ENCODE assay signal across 11 cellular contexts in genomic region chr9:111937301-111937700, GRCh38. TPM values are rescaled to one million over a fixed set of nuclear protein-coding genes. Genes with fewer than 3 reads are reported as not detected.
A peak's percentile ranks its signal among the peaks of the same experiment; 100 is the strongest.
DNase-seq lines count a peak whose midpoint lies in the region; ATAC-seq and TF ChIP-seq lines count a peak whose summit lies in the region.
"Had no signal": no experiment of that assay in that cellular context is flagged by ENCODE, and none has a peak within 500 bp of the region (broad histone marks: within the 10 kb centered on the region; RNA-seq: fewer than 3 reads in every experiment).

No MANE protein-coding gene starts in this region.

- POLR2A ChIA-PET in GM10248 (lab: Yijun Ruan, JAX) = interaction anchor here (1.5 kb wide), 1 partner anchor 11 kb away, joined by 4 read pairs; no protein-coding TSS in a partner anchor

- H3K27me3 Mint-ChIP-seq in Calu3 (ENCODE audit: unreplicated experiment) = no peaks in the 10 kb centered on the region

- no peaks in the 10 kb centered on the region for H3K9me3 Mint-ChIP-seq in Calu3 (ENCODE audit: low read depth, unreplicated experiment)

- no peak for TF ChIP-seq CTCF in Calu3 (IDR thresholded peaks at IDR 0.05; ENCODE audit: unreplicated experiment)
- TF ChIP-seq CTCF in omental fat pad (IDR thresholded peaks at IDR 0.05) = no peak
- no peak for TF ChIP-seq CTCF in GM10248 (IDR thresholded peaks at IDR 0.05; ENCODE audit: control extremely low read depth, extremely low read depth, low read depth, missing control alignments)

- no peak for DNase-seq in Calu3
- peak; percentile 34 for DNase-seq in M059J (ENCODE audit: low read depth)
- DNase-seq in effector memory CD4-positive, alpha-beta T cell = no peak
- no peak for DNase-seq in omental fat pad (ENCODE audit: low spot score)
- DNase-seq in GM10248 (ENCODE audit: extremely low spot score) = no peak
- DNase-seq in NCI-H2107 (lab: John Stamatoyannopoulos, UW) = no peak
- DNase-seq in amygdala (lab: John Stamatoyannopoulos, UW) = no peak
- DNase-seq: GOT3, SHP77 treated with DMSO at 0.1 percent for 48 hours had no signal

- H3K4me3 Mint-ChIP-seq in Calu3 (ENCODE audit: low read depth, unreplicated experiment) = no peak overlapping the region

- CTCF ChIA-PET in Calu3 (lab: Charles Lee) (no interaction called here), GM10248 (lab: Yijun Ruan, JAX) (interaction anchor here (1.0 to 2.1 kb wide), 7 partner anchors 10 to 138 kb away, joined by 3 to 8 read pairs (median 5); no protein-coding TSS in a partner anchor)

- peaks cover 19% of the 10 kb centered on the region for H3K36me3 ChIP-seq in effector memory CD4-positive, alpha-beta T cell (ENCODE audit: control insufficient read depth, insufficient read depth, low read length)

- no peak overlapping the region for H3K4me3 ChIP-seq in effector memory CD4-positive, alpha-beta T cell (ENCODE audit: insufficient read depth, low read depth, low read length, poor library complexity, severe bottlenecking)
- H3K4me3 ChIP-seq: testis had no signal

- H3K36me3 Mint-ChIP-seq in Calu3 (ENCODE audit: insufficient read depth, unreplicated experiment) = peaks cover 50% of the 10 kb centered on the region

- ATAC-seq in omental fat pad (ENCODE audit: low FRiP score) (peak; percentile 26), HG03108 (IDR thresholded peaks at IDR 0.05; ENCODE audit: unreplicated experiment) (no peak)

- intact Hi-C loops in Calu3 (cut with micrococcal nuclease; ENCODE audit: unreplicated experiment) = no loop called here

- H3K4me1 ChIP-seq in effector memory CD4-positive, alpha-beta T cell (ENCODE audit: control insufficient read depth, insufficient read depth, low read length, poor library complexity, severe bottlenecking) = peaks cover 19% of the 10 kb centered on the region

- H3K27me3 ChIP-seq in effector memory CD4-positive, alpha-beta T cell (replicated peaks; ENCODE audit: control insufficient read depth, insufficient read depth, low read length, poor library complexity, severe bottlenecking) = no peaks in the 10 kb centered on the region
- H3K27me3 ChIP-seq: testis had no signal

- BruUV-seq in Calu3 (replicated peaks; lab: Mats Ljungman, UMichigan) = no TSS peak

- H3K4me1 Mint-ChIP-seq in Calu3 (ENCODE audit: low read depth, unreplicated experiment) = peaks cover 24% of the 10 kb centered on the region

- H3K27ac ChIP-seq in effector memory CD4-positive, alpha-beta T cell (ENCODE audit: insufficient read depth, low read length, poor library complexity, severe bottlenecking) = peak overlapping the region; percentile 58

- H3K27ac Mint-ChIP-seq in Calu3 (ENCODE audit: unreplicated experiment) = peak overlapping the region; percentile 87

- H3K9me3 ChIP-seq in effector memory CD4-positive, alpha-beta T cell (ENCODE audit: control insufficient read depth, low read length) = no peaks in the 10 kb centered on the region
- H3K9me3 ChIP-seq: testis had no signal

RNA-seq across cellular contexts. Expression of gene UGCG, which starts 40.7 kb away (rescaled TPM):
- total RNA-seq in Calu3 (2022) (75.5 and 84.8 TPM in 2 replicates), omental fat pad (100 to 1,000 TPM in 1 of 4 donors, 10 to 100 TPM in 3; 25.0 to 203 (median 59.7) TPM)
- total RNA-seq in M059J (2014; rRNA removed; shearing (Covaris generic)) = 74.1 and 99.2 TPM in 2 replicates
